ENCODE assay signal across 2 cellular contexts in the genomic region with DNA sequence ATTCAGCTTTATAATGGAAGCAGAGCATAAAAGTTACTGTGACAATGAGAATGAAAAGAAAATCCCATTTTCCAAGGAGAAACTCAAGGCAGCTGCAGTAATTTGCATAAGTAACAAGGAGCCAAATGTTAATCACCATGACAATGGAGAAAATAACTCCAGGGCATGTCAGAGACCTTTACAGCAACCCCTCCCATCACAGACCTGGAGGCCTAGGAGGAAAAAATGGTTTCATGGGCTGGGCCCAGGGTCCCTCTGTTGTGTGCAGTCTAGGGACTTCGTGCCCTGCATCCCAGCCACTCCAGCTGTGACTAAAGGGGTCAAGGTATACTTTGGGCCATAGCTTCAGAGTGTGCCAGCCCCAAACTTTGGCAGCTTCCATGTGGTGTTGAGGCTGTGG.
A peak's percentile ranks its signal among the peaks of the same experiment; 100 is the strongest.
TF ChIP-seq lines count a peak whose summit lies in the region.

No MANE protein-coding gene starts in this region.

TF ChIP-seq in GM23338, 12 proteins besides CTCF, POLR2A, EP300 and RAD21:
- no peak for TF ChIP-seq EZH2phosphoT487 (IDR thresholded peaks at IDR 0.05; ENCODE audit: unreplicated experiment)
- TF ChIP-seq, protein P1, sequence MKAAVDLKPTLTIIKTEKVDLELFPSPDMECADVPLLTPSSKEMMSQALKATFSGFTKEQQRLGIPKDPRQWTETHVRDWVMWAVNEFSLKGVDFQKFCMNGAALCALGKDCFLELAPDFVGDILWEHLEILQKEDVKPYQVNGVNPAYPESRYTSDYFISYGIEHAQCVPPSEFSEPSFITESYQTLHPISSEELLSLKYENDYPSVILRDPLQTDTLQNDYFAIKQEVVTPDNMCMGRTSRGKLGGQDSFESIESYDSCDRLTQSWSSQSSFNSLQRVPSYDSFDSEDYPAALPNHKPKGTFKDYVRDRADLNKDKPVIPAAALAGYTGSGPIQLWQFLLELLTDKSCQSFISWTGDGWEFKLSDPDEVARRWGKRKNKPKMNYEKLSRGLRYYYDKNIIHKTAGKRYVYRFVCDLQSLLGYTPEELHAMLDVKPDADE (IDR thresholded peaks at IDR 0.05): no peak
- TF ChIP-seq CREB1 (CRISPR knock-in tag; IDR thresholded peaks at IDR 0.05; ENCODE audit: low read depth): no peak
- TF ChIP-seq ZNF114 (CRISPR knock-in tag; IDR thresholded peaks at IDR 0.05): no peak

TF ChIP-seq in K562, 482 proteins besides CTCF, POLR2A, EP300 and RAD21:
- TF ChIP-seq, protein P2, sequence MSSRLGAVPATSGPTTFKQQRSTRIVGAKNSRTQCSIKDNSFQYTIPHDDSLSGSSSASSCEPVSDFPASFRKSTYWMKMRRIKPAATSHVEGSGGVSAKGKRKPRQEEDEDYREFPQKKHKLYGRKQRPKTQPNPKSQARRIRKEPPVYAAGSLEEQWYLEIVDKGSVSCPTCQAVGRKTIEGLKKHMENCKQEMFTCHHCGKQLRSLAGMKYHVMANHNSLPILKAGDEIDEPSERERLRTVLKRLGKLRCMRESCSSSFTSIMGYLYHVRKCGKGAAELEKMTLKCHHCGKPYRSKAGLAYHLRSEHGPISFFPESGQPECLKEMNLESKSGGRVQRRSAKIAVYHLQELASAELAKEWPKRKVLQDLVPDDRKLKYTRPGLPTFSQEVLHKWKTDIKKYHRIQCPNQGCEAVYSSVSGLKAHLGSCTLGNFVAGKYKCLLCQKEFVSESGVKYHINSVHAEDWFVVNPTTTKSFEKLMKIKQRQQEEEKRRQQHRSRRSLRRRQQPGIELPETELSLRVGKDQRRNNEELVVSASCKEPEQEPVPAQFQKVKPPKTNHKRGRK (tag; IDR thresholded peaks at IDR 0.05): no peak
- TF ChIP-seq, protein P3, sequence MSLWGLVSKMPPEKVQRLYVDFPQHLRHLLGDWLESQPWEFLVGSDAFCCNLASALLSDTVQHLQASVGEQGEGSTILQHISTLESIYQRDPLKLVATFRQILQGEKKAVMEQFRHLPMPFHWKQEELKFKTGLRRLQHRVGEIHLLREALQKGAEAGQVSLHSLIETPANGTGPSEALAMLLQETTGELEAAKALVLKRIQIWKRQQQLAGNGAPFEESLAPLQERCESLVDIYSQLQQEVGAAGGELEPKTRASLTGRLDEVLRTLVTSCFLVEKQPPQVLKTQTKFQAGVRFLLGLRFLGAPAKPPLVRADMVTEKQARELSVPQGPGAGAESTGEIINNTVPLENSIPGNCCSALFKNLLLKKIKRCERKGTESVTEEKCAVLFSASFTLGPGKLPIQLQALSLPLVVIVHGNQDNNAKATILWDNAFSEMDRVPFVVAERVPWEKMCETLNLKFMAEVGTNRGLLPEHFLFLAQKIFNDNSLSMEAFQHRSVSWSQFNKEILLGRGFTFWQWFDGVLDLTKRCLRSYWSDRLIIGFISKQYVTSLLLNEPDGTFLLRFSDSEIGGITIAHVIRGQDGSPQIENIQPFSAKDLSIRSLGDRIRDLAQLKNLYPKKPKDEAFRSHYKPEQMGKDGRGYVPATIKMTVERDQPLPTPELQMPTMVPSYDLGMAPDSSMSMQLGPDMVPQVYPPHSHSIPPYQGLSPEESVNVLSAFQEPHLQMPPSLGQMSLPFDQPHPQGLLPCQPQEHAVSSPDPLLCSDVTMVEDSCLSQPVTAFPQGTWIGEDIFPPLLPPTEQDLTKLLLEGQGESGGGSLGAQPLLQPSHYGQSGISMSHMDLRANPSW (CRISPR knock-in tag; IDR thresholded peaks at IDR 0.05): no peak
- TF ChIP-seq NONO (IDR thresholded peaks at IDR 0.05; ENCODE audit: low read depth in 2 of 2, low read length in 1 of 2) (no peak), SMC3 (conservative IDR thresholded peaks at IDR 0.05; ENCODE audit: insufficient read depth, low read depth, low read length) (no peak), ZFP36 (IDR thresholded peaks at IDR 0.05; ENCODE audit: low read depth, low read length, partially characterized antibody) (peak; percentile 52)
TF ChIP-seq in K562: peak in this region for 1.
